8 cellular contexts compared by ENCODE assay signal in the genomic region with DNA sequence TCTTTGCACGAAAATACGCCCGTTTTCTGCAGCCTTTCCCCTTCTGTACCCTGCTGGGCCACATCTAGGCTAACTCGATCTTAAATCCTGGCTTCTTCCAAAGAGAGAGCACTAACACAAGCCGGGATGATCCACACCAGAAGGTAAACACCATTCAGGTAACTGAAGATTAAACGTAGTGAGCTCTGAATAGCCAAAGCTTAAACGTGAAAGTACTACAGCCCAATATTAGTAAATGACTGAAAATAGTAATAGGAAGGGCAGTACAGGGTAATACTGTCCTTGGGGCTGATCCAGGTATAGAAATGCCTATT. TPM values are rescaled to one million over a fixed set of nuclear protein-coding genes. Genes with fewer than 3 reads are reported as not detected.
A peak's percentile ranks its signal among the peaks of the same experiment; 100 is the strongest.
DNase-seq lines count a peak whose midpoint lies in the region; ATAC-seq and TF ChIP-seq lines count a peak whose summit lies in the region.

No MANE protein-coding gene starts in this region.

- peaks cover 25% of the 10 kb centered on the region for H3K4me1 Mint-ChIP-seq in activated T-helper 2 cell treated with anti-CD3 and anti-CD28 coated beads, Interferon-gamma antibody, Interleukin-2, Interleukin-4, amounts not matched to agents 10 μg/mL and 5 μg/mL and 100 μg/mL, durations not matched to agents 14 hours and 24 hours and 36 hours (ENCODE audit: low read depth)

- H3K36me3 ChIP-seq in iPS-15b (ENCODE audit: control insufficient read depth, insufficient read depth, low read length): peaks cover 14% of the 10 kb centered on the region
- H3K36me3 ChIP-seq in stomach: peaks cover 14 to 38% (median 33%) of the 10 kb centered on the region in 4 donors

- no peak for TF ChIP-seq EP300 in stomach (IDR thresholded peaks at IDR 0.05)

- no peaks in the 10 kb centered on the region for H3K9me3 Mint-ChIP-seq in activated T-helper 2 cell treated with anti-CD3 and anti-CD28 coated beads, Interferon-gamma antibody, Interleukin-2, Interleukin-4, amounts not matched to agents 10 μg/mL and 5 μg/mL and 100 μg/mL, durations not matched to agents 14 hours and 24 hours and 36 hours

- H3K4me3 Mint-ChIP-seq in activated T-helper 2 cell treated with anti-CD3 and anti-CD28 coated beads, Interferon-gamma antibody, Interleukin-2, Interleukin-4, amounts not matched to agents 10 μg/mL and 5 μg/mL and 100 μg/mL, durations not matched to agents 14 hours and 24 hours and 36 hours (ENCODE audit: low read depth): peak overlapping the region; percentile 97

- TF ChIP-seq CTCF in stomach (IDR thresholded peaks at IDR 0.05): no peak
- TF ChIP-seq CTCF in lower leg skin (IDR thresholded peaks at IDR 0.05): no peak

- peak overlapping the region; percentile 98 for H3K27ac Mint-ChIP-seq in activated T-helper 2 cell treated with anti-CD3 and anti-CD28 coated beads, Interferon-gamma antibody, Interleukin-2, Interleukin-4, amounts not matched to agents 10 μg/mL and 5 μg/mL and 100 μg/mL, durations not matched to agents 14 hours and 24 hours and 36 hours

- H3K4me3 ChIP-seq in iPS-15b (ENCODE audit: low read depth, low read length) (peak overlapping the region; percentile 89), stomach (peak overlapping the region; percentile 54 to 82 (median 66)), lower leg skin (ENCODE audit: low read depth, poor library complexity, severe bottlenecking) (no peak overlapping the region)

- H3K27me3 ChIP-seq in iPS-15b (ENCODE audit: control insufficient read depth, insufficient read depth, low read length) (no peaks in the 10 kb centered on the region), stomach (no peaks in the 10 kb centered on the region)

- DNase-seq in activated T-helper 2 cell treated with anti-CD3 and anti-CD28 coated beads, Interferon-gamma antibody, Interleukin-2, Interleukin-4, amounts not matched to agents 10 μg/mL and 5 μg/mL and 100 μg/mL, durations not matched to agents 14 hours and 24 hours and 36 hours (ENCODE audit: low spot score): no peak
- DNase-seq in stomach (no peak), lower leg skin (ENCODE audit: low spot score in 2 of 2) (no peak), NCI-H2081 (lab: John Stamatoyannopoulos, UW) (no peak), midbrain (lab: John Stamatoyannopoulos, UW) (no peak), SK-N-DZ (ENCODE audit: low spot score) (no peak)

- peaks cover 52% of the 10 kb centered on the region for H3K36me3 Mint-ChIP-seq in activated T-helper 2 cell treated with anti-CD3 and anti-CD28 coated beads, Interferon-gamma antibody, Interleukin-2, Interleukin-4, amounts not matched to agents 10 μg/mL and 5 μg/mL and 100 μg/mL, durations not matched to agents 14 hours and 24 hours and 36 hours (ENCODE audit: low read depth)

- intact Hi-C loops in activated T-helper 2 cell treated with anti-CD3 and anti-CD28 coated beads, Interferon-gamma antibody, Interleukin-2, Interleukin-4, amounts not matched to agents 10 μg/mL and 5 μg/mL and 100 μg/mL, durations not matched to agents 14 hours and 24 hours and 36 hours (cut with micrococcal nuclease): loop anchor here (1.0 kb wide), 2 partner anchors 10 to 15 kb away; a partner anchor contains a TSS
- intact Hi-C loops in stomach (cut with DNase I; ENCODE audit: low total_unique reads): no loop called here
- intact Hi-C loops in lower leg skin (cut with DNase I; ENCODE audit: low total_unique reads): no loop called here

- peak overlapping the region; percentile 71 for H3K9ac ChIP-seq in iPS-15b (ENCODE audit: low read depth, low read length)

- peak overlapping the region; percentile 78 to 93 (median 86) for H3K27ac ChIP-seq in stomach

- ATAC-seq in HG03097 (IDR thresholded peaks at IDR 0.05; ENCODE audit: low FRiP score, unreplicated experiment): peak; percentile 8

- H3K27me3 Mint-ChIP-seq in activated T-helper 2 cell treated with anti-CD3 and anti-CD28 coated beads, Interferon-gamma antibody, Interleukin-2, Interleukin-4, amounts not matched to agents 10 μg/mL and 5 μg/mL and 100 μg/mL, durations not matched to agents 14 hours and 24 hours and 36 hours (ENCODE audit: low read depth): no peaks in the 10 kb centered on the region

- no peaks in the 10 kb centered on the region for H3K9me3 ChIP-seq in iPS-15b (ENCODE audit: control insufficient read depth, insufficient read depth, low read length)
- H3K9me3 ChIP-seq in stomach: no peaks in the 10 kb centered on the region

- TF ChIP-seq POLR2A in stomach (IDR thresholded peaks at IDR 0.05) (no peak), lower leg skin (IDR thresholded peaks at IDR 0.05) (no peak)

- peaks cover 2% of the 10 kb centered on the region for H3K4me1 ChIP-seq in iPS-15b (ENCODE audit: control insufficient read depth, insufficient read depth, low read length)
- peaks cover 14 to 27% (median 25%) of the 10 kb centered on the region in 4 donors for H3K4me1 ChIP-seq in stomach

- 4 to 8% (median 5%) methylated on average over 7 of the region's 7 CpGs for WGBS in stomach, 5 donors
- WGBS in lower leg skin, 2 donors: 14 to 16% methylated on average over 7 of the region's 7 CpGs

RNA-seq across cellular contexts. Expression of a gene that starts 0.4 kb away (rescaled TPM):
- 102 and 110 TPM in 2 replicates for total RNA-seq in activated T-helper 2 cell treated with anti-CD3 and anti-CD28 coated beads, Interferon-gamma antibody, Interleukin-2, Interleukin-4, amounts not matched to agents 10 μg/mL and 5 μg/mL and 100 μg/mL, durations not matched to agents 14 hours and 24 hours and 36 hours
- total RNA-seq in stomach (100 to 1,000 TPM in 2 of 5 donors, 10 to 100 TPM in 2, 1 to 10 TPM in 1; 4.6 to 335 (median 18.0) TPM), lower leg skin (10 to 100 TPM; 24.9 to 70.0 (median 29.5) TPM)
- 100 to 1,000 TPM in 1 of 3 donors, 10 to 100 TPM in 2; 74.0 to 108 (median 88.6) TPM for polyA plus RNA-seq in stomach
- polyA plus RNA-seq in SK-N-DZ (2014; cell fraction: cytosol; rRNA removed): 25.0 and 59.5 TPM in 2 replicates
- 32.2 and 56.4 TPM in 2 replicates for polyA plus RNA-seq in SK-N-DZ (2014; cell fraction: nucleus; rRNA removed)

RNA-seq across cellular contexts. Expression of a gene that starts 7.7 kb away (rescaled TPM):
- total RNA-seq in activated T-helper 2 cell treated with anti-CD3 and anti-CD28 coated beads, Interferon-gamma antibody, Interleukin-2, Interleukin-4, amounts not matched to agents 10 μg/mL and 5 μg/mL and 100 μg/mL, durations not matched to agents 14 hours and 24 hours and 36 hours: 83.2 and 86.4 TPM in 2 replicates
- total RNA-seq in stomach (100 to 1,000 TPM in 1 of 5 donors, 10 to 100 TPM in 4; 17.5 to 130 (median 65.8) TPM), lower leg skin (10 to 100 TPM; 49.5 to 57.4 (median 52.5) TPM)
- polyA plus RNA-seq in stomach: 10 to 100 TPM; 15.6 to 32.2 (median 30.4) TPM
- 59.2 and 67.6 TPM in 2 replicates for polyA plus RNA-seq in SK-N-DZ (2014; cell fraction: cytosol; rRNA removed)
- polyA plus RNA-seq in SK-N-DZ (2014; cell fraction: nucleus; rRNA removed): 86.6 and 93.8 TPM in 2 replicates

RNA-seq across cellular contexts. Expression of a gene that starts 9.9 kb away (rescaled TPM):
- 25.1 and 26.9 TPM in 2 replicates for total RNA-seq in activated T-helper 2 cell treated with anti-CD3 and anti-CD28 coated beads, Interferon-gamma antibody, Interleukin-2, Interleukin-4, amounts not matched to agents 10 μg/mL and 5 μg/mL and 100 μg/mL, durations not matched to agents 14 hours and 24 hours and 36 hours
- 10 to 100 TPM; 19.1 to 78.2 (median 51.3) TPM for total RNA-seq in stomach
- 1 to 10 TPM; 3.2 to 3.4 (median 3.2) TPM for polyA plus RNA-seq in stomach
- 10 to 100 TPM; 11.7 to 16.1 (median 13.4) TPM for total RNA-seq in lower leg skin
- polyA plus RNA-seq in SK-N-DZ (2014; cell fraction: cytosol; rRNA removed): 7.7 and 14.9 TPM in 2 replicates
- 27.1 and 33.6 TPM in 2 replicates for polyA plus RNA-seq in SK-N-DZ (2014; cell fraction: nucleus; rRNA removed)

RNA-seq across cellular contexts. Expression of a gene that starts 10.0 kb away (rescaled TPM):
- total RNA-seq in activated T-helper 2 cell treated with anti-CD3 and anti-CD28 coated beads, Interferon-gamma antibody, Interleukin-2, Interleukin-4, amounts not matched to agents 10 μg/mL and 5 μg/mL and 100 μg/mL, durations not matched to agents 14 hours and 24 hours and 36 hours: 35.1 and 35.9 TPM in 2 replicates
- total RNA-seq in stomach (10 to 100 TPM in 4 of 5 donors, 1 to 10 TPM in 1; 4.7 to 91.2 (median 20.5) TPM), lower leg skin (10 to 100 TPM; 18.4 to 26.1 (median 21.9) TPM)
- polyA plus RNA-seq in stomach: 10 to 100 TPM; 10.5 to 11.4 (median 10.8) TPM
- 39.8 and 54.7 TPM in 2 replicates for polyA plus RNA-seq in SK-N-DZ (2014; cell fraction: cytosol; rRNA removed)
- polyA plus RNA-seq in SK-N-DZ (2014; cell fraction: nucleus; rRNA removed): 114 and 168 TPM in 2 replicates

RNA-seq across cellular contexts. Expression of a gene that starts 14.7 kb away (rescaled TPM):
- total RNA-seq in activated T-helper 2 cell treated with anti-CD3 and anti-CD28 coated beads, Interferon-gamma antibody, Interleukin-2, Interleukin-4, amounts not matched to agents 10 μg/mL and 5 μg/mL and 100 μg/mL, durations not matched to agents 14 hours and 24 hours and 36 hours: 38.6 and 40.7 TPM in 2 replicates
- total RNA-seq in stomach (10 to 100 TPM in 4 of 5 donors, 1 to 10 TPM in 1; 1.8 to 59.4 (median 21.7) TPM), lower leg skin (10 to 100 TPM; 35.9 to 44.9 (median 38.1) TPM)
- polyA plus RNA-seq in stomach: 10 to 100 TPM; 78.9 to 82.4 (median 82.3) TPM
- polyA plus RNA-seq in SK-N-DZ (2014; cell fraction: cytosol; rRNA removed): 84.4 and 108 TPM in 2 replicates
- polyA plus RNA-seq in SK-N-DZ (2014; cell fraction: nucleus; rRNA removed): 173 and 174 TPM in 2 replicates
